In genomic region chr3:119559441-119559963, GRCh38 we compare ENCODE assay signal across 8 cellular contexts. TPM values are rescaled to one million over a fixed set of nuclear protein-coding genes. Genes with fewer than 3 reads are reported as not detected.
DNase-seq lines count a peak whose midpoint lies in the region; ATAC-seq and TF ChIP-seq lines count a peak whose summit lies in the region.

Gene CD80 (minus strand): TSS chr3:119559614. CDS start chr3:119557728, 1,886 bp downstream.

- H3K4me1 ChIP-seq in Caco-2 (no peaks in the 10 kb centered on the region), OCI-LY7 (ENCODE audit: insufficient read depth, low read length, poor library complexity, severe bottlenecking) (peaks cover 3% of the 10 kb centered on the region)

- no peaks in the 10 kb centered on the region for H3K36me3 ChIP-seq in Caco-2 (ENCODE audit: control insufficient read depth, insufficient read depth, low read length)
- no peaks in the 10 kb centered on the region for H3K36me3 ChIP-seq in OCI-LY7 (ENCODE audit: insufficient read depth, low read length)

- DNase-seq in Caco-2 (peak; percentile 57 to 59), OCI-LY7 (ENCODE audit: low spot score) (peak; percentile 70), glomerular visceral epithelial cell (ENCODE audit: extremely low spot score) (peak; percentile 54), posterior vena cava (ENCODE audit: low spot score) (no peak)
- DNase-seq in activated T-cell treated with anti-CD3 and anti-CD28 coated beads, Interleukin-2, amount 50 U/mL, for 1 hour, result peak; percentile 46
- DNase-seq in stimulated activated CD4-positive, alpha-beta T cell treated with anti-CD3 and anti-CD28 coated beads, Interleukin-12 subunit alpha, Interleukin-12 subunit beta, amount 100 ng/mL, for 48 hours (ENCODE audit: low read depth in 2 of 3, low spot score in 1 of 3), result peak; percentile 47 to 53 (median 47)

- no peaks in the 10 kb centered on the region; the same call in 1 of the 2 replicates for H3K27me3 ChIP-seq in Caco-2 (replicated peaks; ENCODE audit: control insufficient read depth, insufficient read depth, low read length)

- H3K27ac ChIP-seq in OCI-LY7 (ENCODE audit: low read depth, low read length, poor library complexity, severe bottlenecking), result no peak within 1 kb of the TSS

- H3K4me2 ChIP-seq in OCI-LY7 (ENCODE audit: low read length), result peak within 1 kb of the TSS; percentile 12

- H3K9me2 ChIP-seq in OCI-LY7 (ENCODE audit: insufficient read depth, low read length), result no peaks in the 10 kb centered on the region

- CTCF ChIA-PET in Caco-2 (lab: Charles Lee), result interaction anchor here (1.1 kb wide), 1 partner anchor 124 kb away, joined by 11 read pairs; no protein-coding TSS in a partner anchor
- CTCF ChIA-PET in OCI-LY7 (lab: Charles Lee; ENCODE audit: unreplicated experiment), result no interaction called here

- POLR2A ChIA-PET in Caco-2 (lab: Charles Lee), result no interaction called here
- POLR2A ChIA-PET in OCI-LY7 (lab: Charles Lee), result interaction anchor here (0.7 kb wide), 1 partner anchor 23 kb away, joined by 5 read pairs; no protein-coding TSS in a partner anchor

- TF ChIP-seq CTCF in Caco-2 (IDR thresholded peaks at IDR 0.05; ENCODE audit: insufficient read depth in 1 of 2, low read depth in 1 of 2, low read length in 1 of 2, severe bottlenecking in 1 of 2, unreplicated experiment in 1 of 2) (peak in 1 of 2 experiments; percentile 56), OCI-LY7 (conservative IDR thresholded peaks at IDR 0.05; ENCODE audit: low read length) (peak; percentile 71)

- peak; percentile 55 for ATAC-seq in HG03135 (IDR thresholded peaks at IDR 0.05; ENCODE audit: unreplicated experiment)

- H3K9me3 ChIP-seq in Caco-2, result no peaks in the 10 kb centered on the region
- H3K9me3 ChIP-seq in OCI-LY7 (ENCODE audit: low read length), result no peaks in the 10 kb centered on the region

- no TSS peak for BruUV-seq in Caco-2 (replicated peaks; lab: Mats Ljungman, UMichigan)
- BruUV-seq in OCI-LY7 (replicated peaks; lab: Mats Ljungman, UMichigan), result no TSS peak

- no peak within 1 kb of the TSS for H3K4me3 Mint-ChIP-seq in Caco-2 (ENCODE audit: unreplicated experiment)

- TF ChIP-seq POLR2A in GM19193 (IDR thresholded peaks at IDR 0.05; ENCODE audit: extremely low read depth, insufficient read depth, insufficient read length), result peak; percentile 58

- H3K4me1 Mint-ChIP-seq in Caco-2 (ENCODE audit: low read depth, unreplicated experiment), result peaks cover 7% of the 10 kb centered on the region

- intact Hi-C loops in Caco-2 (cut with micrococcal nuclease; ENCODE audit: unreplicated experiment), result loop anchor here (1.0 kb wide), 1 partner anchor 284 kb away; no protein-coding TSS in a partner anchor
- intact Hi-C loops in OCI-LY7 (cut with micrococcal nuclease; ENCODE audit: unreplicated experiment), result loop anchor here (1.0 to 10.0 kb wide), 3 partner anchors 61 to 284 kb away; partner anchors contain the start of gene TIMMDC1
- intact Hi-C loops in posterior vena cava (cut with DNase I), result no loop called here

- peak within 1 kb of the TSS; percentile 68; the same call in 1 of the 2 replicates for H2AFZ ChIP-seq in OCI-LY7 (ENCODE audit: low read length)

- H3K9me3 Mint-ChIP-seq in Caco-2 (ENCODE audit: unreplicated experiment), result no peaks in the 10 kb centered on the region

- no peak within 1 kb of the TSS for H3K27ac Mint-ChIP-seq in Caco-2 (ENCODE audit: unreplicated experiment)

- H3K79me2 ChIP-seq in OCI-LY7 (ENCODE audit: insufficient read depth, low read depth, low read length), result no peaks in the 10 kb centered on the region

- H3K4me3 ChIP-seq in Caco-2 (ENCODE audit: low read depth, low read length) (no peak within 1 kb of the TSS), OCI-LY7 (ENCODE audit: low read depth, low read length, poor library complexity, severe bottlenecking) (no peak within 1 kb of the TSS)

- H4K20me1 ChIP-seq in OCI-LY7 (ENCODE audit: insufficient read depth, low read length), result no peaks in the 10 kb centered on the region

- peaks cover 18% of the 10 kb centered on the region for H3K27me3 Mint-ChIP-seq in Caco-2 (ENCODE audit: insufficient read depth, unreplicated experiment)

- H3K36me3 Mint-ChIP-seq in Caco-2 (ENCODE audit: insufficient read depth, unreplicated experiment), result no peaks in the 10 kb centered on the region

RNA-seq across cellular contexts. Expression of gene CD80, which starts in this region (rescaled TPM):
- total RNA-seq in Caco-2 (2022) (not detected in 2 replicates), OCI-LY7 (2022) (not detected in 2 replicates), posterior vena cava (1 to 10 TPM in 1 of 2 donors, under 1 TPM in 1; 0.24 to 1.3 TPM)
- total RNA-seq in OCI-LY7 (2014; rRNA removed; shearing (Covaris generic)), result not detected in 2 replicates

Comparison
In these comparisons a context has a peak if more than half of its experiments do, and no peak if none do; other contexts are left out.
1. Peak in DNase-seq in Caco-2; RNA of the gene not detected or under 1 TPM.
2. Peak in DNase-seq and H3K4me2 ChIP-seq in OCI-LY7; RNA of the gene not detected or under 1 TPM.
3. intact Hi-C loops: an anchor here in Caco-2 (1.0 kb wide) and OCI-LY7 (1.0 to 10.0 kb wide); none called in posterior vena cava.